In genomic region chr12:9361879-9362326, GRCh38 we compare ENCODE assay signal across 23 cellular contexts.
DNase-seq lines count a peak whose midpoint lies in the region; ATAC-seq lines count a peak whose summit lies in the region.
"Had no signal": no experiment of that assay in that cellular context is flagged by ENCODE, and none has a peak within 500 bp of the region (broad histone marks: within the 10 kb centered on the region; RNA-seq: fewer than 3 reads in every experiment).

No MANE protein-coding gene starts in this region.

- H3K36me3 Mint-ChIP-seq in activated T-cell treated with anti-CD3 and anti-CD28 coated beads, Interleukin-2, amount 50 U/mL, for 24 hours (ENCODE audit: low read depth): no peaks in the 10 kb centered on the region
- peaks cover 10% of the 10 kb centered on the region for H3K36me3 Mint-ChIP-seq in IgD-negative memory B cell
- H3K36me3 Mint-ChIP-seq in stimulated activated effector memory CD8-positive, alpha-beta T cell treated with anti-CD3 and anti-CD28 coated beads, Interleukin-12 subunit alpha, Interleukin-12 subunit beta, amount 100 ng/mL, for 72 hours: peaks cover 21% of the 10 kb centered on the region

- no peak for DNase-seq in activated T-cell treated with anti-CD3 and anti-CD28 coated beads, Interleukin-2, amount 50 U/mL, for 24 hours
- DNase-seq in activated T-cell treated with anti-CD3 and anti-CD28 coated beads for 4 hours (no peak), SIG-M5 (lab: John Stamatoyannopoulos, UW) (no peak), NCI-H1105 (lab: John Stamatoyannopoulos, UW) (no peak), RKO (ENCODE audit: low spot score) (no peak)
- peak in 1 of 2 donors; percentile 69 for DNase-seq in stimulated activated effector memory CD8-positive, alpha-beta T cell treated with anti-CD3 and anti-CD28 coated beads, Interleukin-12 subunit alpha, Interleukin-12 subunit beta, amount 100 ng/mL, for 72 hours (ENCODE audit: low spot score in 2 of 2)
- DNase-seq: activated CD4-positive, alpha-beta T cell treated with anti-CD3 and anti-CD28 coated beads, Interleukin-2, amount 50 U/mL, for 1 hour; anterior cingulate cortex; glutamatergic neuron; mesenchymal stem cell; MM.1S; NCI-H1436; NCI-H510A; nucleus accumbens; spleen; stimulated activated CD4-positive, alpha-beta T cell treated with anti-CD3 and anti-CD28 coated beads, Interleukin-4, amount 100 ng/mL, for 4 hours; stimulated activated naive CD8-positive, alpha-beta T cell treated with anti-CD3 and anti-CD28 coated beads, Interleukin-15, amount 100 ng/mL, for 72 hours; transverse colon had no signal

- peaks cover 23% of the 10 kb centered on the region for H3K27me3 Mint-ChIP-seq in activated T-cell treated with anti-CD3 and anti-CD28 coated beads, Interleukin-2, amount 50 U/mL, for 24 hours
- H3K27me3 Mint-ChIP-seq in IgD-negative memory B cell: peaks cover 21% of the 10 kb centered on the region
- H3K27me3 Mint-ChIP-seq: activated naive CD4-positive, alpha-beta T cell treated with anti-CD3 and anti-CD28 coated beads, Interleukin-2, amount 50 U/mL, for 24 hours; dendritic cell treated with granulocyte-macrophage colony-stimulating factor and Interleukin-4, amounts not matched to agents 40 ng/mL and 50 ng/mL, for 4 days had no signal

- ATAC-seq in GM19035 (IDR thresholded peaks at IDR 0.05; ENCODE audit: unreplicated experiment): peak; percentile 22
- no peak for ATAC-seq in stimulated activated effector memory CD8-positive, alpha-beta T cell treated with anti-CD3 and anti-CD28 coated beads, Interleukin-12 subunit alpha, Interleukin-12 subunit beta, amount 100 ng/mL, for 72 hours
- ATAC-seq: K562; stimulated activated naive CD8-positive, alpha-beta T cell treated with anti-CD3 and anti-CD28 coated beads, Interleukin-15, amount 100 ng/mL, for 72 hours had no signal

- H3K9me3 Mint-ChIP-seq in activated T-cell treated with anti-CD3 and anti-CD28 coated beads, Interleukin-2, amount 50 U/mL, for 24 hours: no peaks in the 10 kb centered on the region
- no peaks in the 10 kb centered on the region for H3K9me3 Mint-ChIP-seq in IgD-negative memory B cell
- no peaks in the 10 kb centered on the region for H3K9me3 Mint-ChIP-seq in stimulated activated effector memory CD8-positive, alpha-beta T cell treated with anti-CD3 and anti-CD28 coated beads, Interleukin-12 subunit alpha, Interleukin-12 subunit beta, amount 100 ng/mL, for 72 hours
- H3K9me3 Mint-ChIP-seq: activated naive CD4-positive, alpha-beta T cell treated with anti-CD3 and anti-CD28 coated beads, Interleukin-2, amount 50 U/mL, for 24 hours; dendritic cell treated with granulocyte-macrophage colony-stimulating factor and Interleukin-4, amounts not matched to agents 40 ng/mL and 50 ng/mL, for 4 days had no signal

- peaks cover 40% of the 10 kb centered on the region for H3K4me1 Mint-ChIP-seq in activated T-cell treated with anti-CD3 and anti-CD28 coated beads, Interleukin-2, amount 50 U/mL, for 24 hours (ENCODE audit: low read depth)
- H3K4me1 Mint-ChIP-seq in IgD-negative memory B cell: peaks cover 31 to 38% (median 36%) of the 10 kb centered on the region in 3 donors
- peaks cover 54% of the 10 kb centered on the region for H3K4me1 Mint-ChIP-seq in stimulated activated effector memory CD8-positive, alpha-beta T cell treated with anti-CD3 and anti-CD28 coated beads, Interleukin-12 subunit alpha, Interleukin-12 subunit beta, amount 100 ng/mL, for 72 hours

- H3K27ac Mint-ChIP-seq in activated T-cell treated with anti-CD3 and anti-CD28 coated beads, Interleukin-2, amount 50 U/mL, for 24 hours: peak overlapping the region; percentile 41
- no peak overlapping the region for H3K27ac Mint-ChIP-seq in IgD-negative memory B cell
- peak overlapping the region; percentile 90 for H3K27ac Mint-ChIP-seq in stimulated activated effector memory CD8-positive, alpha-beta T cell treated with anti-CD3 and anti-CD28 coated beads, Interleukin-12 subunit alpha, Interleukin-12 subunit beta, amount 100 ng/mL, for 72 hours
- H3K27ac Mint-ChIP-seq: activated naive CD4-positive, alpha-beta T cell treated with anti-CD3 and anti-CD28 coated beads, Interleukin-2, amount 50 U/mL, for 24 hours; dendritic cell treated with granulocyte-macrophage colony-stimulating factor and Interleukin-4, amounts not matched to agents 40 ng/mL and 50 ng/mL, for 4 days had no signal

- H3K4me3 Mint-ChIP-seq in activated T-cell treated with anti-CD3 and anti-CD28 coated beads, Interleukin-2, amount 50 U/mL, for 24 hours: no peak overlapping the region
- peak overlapping the region in 3 of 4 donors; percentile 12 to 49 (median 28) for H3K4me3 Mint-ChIP-seq in IgD-negative memory B cell
- H3K4me3 Mint-ChIP-seq in stimulated activated effector memory CD8-positive, alpha-beta T cell treated with anti-CD3 and anti-CD28 coated beads, Interleukin-12 subunit alpha, Interleukin-12 subunit beta, amount 100 ng/mL, for 72 hours: peak overlapping the region; percentile 71
- H3K4me3 Mint-ChIP-seq: activated naive CD4-positive, alpha-beta T cell treated with anti-CD3 and anti-CD28 coated beads, Interleukin-2, amount 50 U/mL, for 24 hours; dendritic cell treated with granulocyte-macrophage colony-stimulating factor and Interleukin-4, amounts not matched to agents 40 ng/mL and 50 ng/mL, for 4 days; stimulated activated naive CD8-positive, alpha-beta T cell treated with anti-CD3 and anti-CD28 coated beads, Interleukin-15, amount 100 ng/mL, for 72 hours had no signal

Comparison
In these comparisons a context has a peak if more than half of its experiments do, and no peak if none do; other contexts are left out.
1. H3K27ac Mint-ChIP-seq: peak in activated T-cell treated with anti-CD3 and anti-CD28 coated beads, Interleukin-2, amount 50 U/mL, for 24 hours (single experiment) and stimulated activated effector memory CD8-positive, alpha-beta T cell treated with anti-CD3 and anti-CD28 coated beads, Interleukin-12 subunit alpha, Interleukin-12 subunit beta, amount 100 ng/mL, for 72 hours (single experiment); none in IgD-negative memory B cell (0 of 3).